19 cellular contexts compared by ENCODE assay signal in the genomic region with DNA sequence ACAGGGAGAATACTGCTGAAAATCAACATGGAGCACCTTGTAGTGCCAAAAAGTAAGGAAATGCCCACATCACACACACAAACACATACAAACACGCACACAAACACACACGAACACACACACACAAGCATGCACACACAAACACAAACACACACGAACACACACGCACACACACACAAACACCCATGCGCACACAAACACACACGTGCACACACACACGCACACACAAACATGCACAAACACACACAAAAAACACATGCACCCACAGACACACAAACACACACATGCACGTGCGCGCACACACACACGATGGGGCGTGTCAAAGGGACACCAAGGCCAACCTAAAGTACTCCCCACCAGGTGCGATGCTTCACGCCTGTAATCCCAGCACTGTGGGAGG.
DNase-seq lines count a peak whose midpoint lies in the region; ATAC-seq, FAIRE-seq and TF ChIP-seq lines count a peak whose summit lies in the region.
"Had no signal": no experiment of that assay in that cellular context is flagged by ENCODE, and none has a peak within 500 bp of the region (broad histone marks: within the 10 kb centered on the region; RNA-seq: fewer than 3 reads in every experiment).

No MANE protein-coding gene starts in this region.

- ATAC-seq in HepG2 (no peak), right lobe of liver (no peak), GM21717 (IDR thresholded peaks at IDR 0.05; ENCODE audit: unreplicated experiment) (no peak), GM19463 (IDR thresholded peaks at IDR 0.05; ENCODE audit: unreplicated experiment) (no peak)
- ATAC-seq: CD8-positive, alpha-beta T cell; GM23338; K562 had no signal

- H3K27me3 Mint-ChIP-seq in glutamatergic neuron (ENCODE audit: unreplicated experiment) = peaks cover 8% of the 10 kb centered on the region
- H3K27me3 Mint-ChIP-seq in type B pancreatic cell = peaks cover 21% of the 10 kb centered on the region

- H4K20me1 ChIP-seq in HepG2 (ENCODE audit: insufficient read depth, low read length) = no peaks in the 10 kb centered on the region
- no peaks in the 10 kb centered on the region for H4K20me1 ChIP-seq in Karpas-422 (ENCODE audit: insufficient read depth, low read depth, low read length)
- H4K20me1 ChIP-seq: BLaER1 treated with 17β-estradiol and CSF1 and Interleukin-3, amounts not matched to agents 10 nM and 100 nM had no signal

- H3K9me3 Mint-ChIP-seq in glutamatergic neuron (ENCODE audit: unreplicated experiment) (peaks cover 11% of the 10 kb centered on the region), type B pancreatic cell (peaks cover 4% of the 10 kb centered on the region)

- no peak overlapping the region for H3K4me3 ChIP-seq in HepG2 (replicated peaks in 1 of 3; ENCODE audit: insufficient read depth in 1 of 3, low read depth in 2 of 3, low read length in 3 of 3)
- no peak overlapping the region for H3K4me3 ChIP-seq in right lobe of liver
- no peak overlapping the region for H3K4me3 ChIP-seq in Karpas-422 (ENCODE audit: low read length)
- H3K4me3 ChIP-seq: BLaER1 treated with 17β-estradiol and CSF1 and Interleukin-3, amounts not matched to agents 10 nM and 100 nM; GM23338; K562 had no signal

- intact Hi-C loops in HepG2 (cut with micrococcal nuclease; ENCODE audit: unreplicated experiment) = no loop called here
- intact Hi-C loops in right lobe of liver (cut with DNase I) = no loop called here

- no peak for TF ChIP-seq EP300 in HepG2 (IDR thresholded peaks at IDR 0.05; ENCODE audit: low read depth in 2 of 2, low read length in 2 of 2)
- TF ChIP-seq EP300 in HepG2 (CRISPR knock-in tag; IDR thresholded peaks at IDR 0.05; ENCODE audit: borderline replicate concordance) = no peak

- no peak for TF ChIP-seq CTCF in HepG2 (CRISPR knock-in tag; IDR thresholded peaks at IDR 0.05)
- TF ChIP-seq CTCF in right lobe of liver (IDR thresholded peaks at IDR 0.05) = no peak
- no peak for TF ChIP-seq CTCF in glutamatergic neuron (IDR thresholded peaks at IDR 0.05; ENCODE audit: partially characterized antibody, unreplicated experiment)
- TF ChIP-seq CTCF in type B pancreatic cell (conservative IDR thresholded peaks at IDR 0.05) = no peak

- no peaks in the 10 kb centered on the region for H3K9me2 ChIP-seq in Karpas-422 (replicated peaks; ENCODE audit: insufficient read depth, low read length)

- FAIRE-seq in HepG2 (lab: Jason Lieb, UNC) = no peak
- FAIRE-seq: H54, K562 had no signal

- BruUV-seq in HepG2 (replicated peaks; lab: Mats Ljungman, UMichigan) = no TSS peak

- H3K27me3 ChIP-seq in HepG2 (ENCODE audit: control insufficient read depth in 1 of 2, insufficient read depth in 2 of 2, low read length in 2 of 2) (peaks cover 0 to 1% of the 10 kb centered on the region in 2 experiments; a peak in 4 of 5 replicates), right lobe of liver (no peaks in the 10 kb centered on the region), Karpas-422 (ENCODE audit: low read length) (no peaks in the 10 kb centered on the region)

- H3K27ac ChIP-seq in HepG2 (ENCODE audit: extremely low read length, insufficient read depth, low read length) (no peak overlapping the region), right lobe of liver (no peak overlapping the region), Karpas-422 (ENCODE audit: low read length) (0 out of 2 replicates have a peak overlapping the region, but pooled peaks have one; percentile 90)
- H3K27ac ChIP-seq: BLaER1 treated with 17β-estradiol and CSF1 and Interleukin-3, amounts not matched to agents 10 nM and 100 nM had no signal

- in situ Hi-C loops in HepG2 (cut with HindIII; ENCODE audit: extremely low pct_ligation_motif_present, low pct_unique_long_range_greater_than_20kb) = no loop called here

- CTCF ChIA-PET in HepG2 (lab: Yijun Ruan, JAX; ENCODE audit: low intra/inter-chr PET ratio, low total read pairs) = no interaction called here

- H3K4me1 ChIP-seq in HepG2 (ENCODE audit: insufficient read depth, low read length) (no peaks in the 10 kb centered on the region), right lobe of liver (no peaks in the 10 kb centered on the region), Karpas-422 (ENCODE audit: low read length) (peaks cover 94% of the 10 kb centered on the region)

- POLR2A ChIA-PET in HepG2 (lab: Yijun Ruan, JAX) = no interaction called here

- WGBS in HepG2 (ENCODE audit: low lambda C conversion rate) = 66% methylated on average over 14 of the region's 14 CpGs
- 71% methylated on average over 9 of the region's 14 CpGs for WGBS in right lobe of liver (ENCODE audit: insufficient coverage, low coverage, low lambda C conversion rate, missing lambda C conversion rate)

- H3K36me3 ChIP-seq in HepG2 (replicated peaks in 1 of 2; ENCODE audit: control insufficient read depth in 1 of 2, insufficient read depth in 2 of 2, low read length in 2 of 2) (no peaks in the 10 kb centered on the region), right lobe of liver (no peaks in the 10 kb centered on the region), Karpas-422 (ENCODE audit: insufficient read depth, low read length) (no peaks in the 10 kb centered on the region)
- H3K36me3 ChIP-seq: BLaER1 treated with 17β-estradiol and CSF1 and Interleukin-3, amounts not matched to agents 10 nM and 100 nM had no signal

- H3K4me3 Mint-ChIP-seq in glutamatergic neuron (ENCODE audit: unreplicated experiment) = no peak overlapping the region
- H3K4me3 Mint-ChIP-seq in type B pancreatic cell = no peak overlapping the region
- H3K4me3 Mint-ChIP-seq: B cell; CD8-positive, alpha-beta T cell; GM23338; HFFc6 had no signal

- no peak overlapping the region for H3K4me2 ChIP-seq in HepG2 (ENCODE audit: low read depth, low read length)
- no peak overlapping the region for H3K4me2 ChIP-seq in Karpas-422 (ENCODE audit: low read depth, low read length, poor library complexity, severe bottlenecking)
- H3K4me2 ChIP-seq: BLaER1 treated with 17β-estradiol and CSF1 and Interleukin-3, amounts not matched to agents 10 nM and 100 nM; GM23338 had no signal

- H3K27ac Mint-ChIP-seq in glutamatergic neuron (ENCODE audit: unreplicated experiment) = peak overlapping the region; percentile 76
- no peak overlapping the region for H3K27ac Mint-ChIP-seq in type B pancreatic cell
- H3K27ac Mint-ChIP-seq: B cell; CD8-positive, alpha-beta T cell; GM23338; HFFc6 had no signal

- TF ChIP-seq POLR2A in HepG2 (IDR thresholded peaks at IDR 0.05; ENCODE audit: insufficient read depth in 1 of 2, low read depth in 2 of 2, low read length in 2 of 2) = no peak
- no peak for TF ChIP-seq POLR2A in right lobe of liver (IDR thresholded peaks at IDR 0.05)

- H3K36me3 Mint-ChIP-seq in glutamatergic neuron (ENCODE audit: unreplicated experiment) (peaks cover 9% of the 10 kb centered on the region), type B pancreatic cell (no peaks in the 10 kb centered on the region)
- H3K36me3 Mint-ChIP-seq: CD8-positive, alpha-beta T cell had no signal

- no peaks in the 10 kb centered on the region for H3K79me2 ChIP-seq in HepG2 (ENCODE audit: insufficient read depth, low read length)
- no peaks in the 10 kb centered on the region for H3K79me2 ChIP-seq in Karpas-422 (ENCODE audit: low read length)

- H3K4me1 Mint-ChIP-seq in glutamatergic neuron (ENCODE audit: low read depth, unreplicated experiment) (no peaks in the 10 kb centered on the region), type B pancreatic cell (ENCODE audit: unreplicated experiment) (no peaks in the 10 kb centered on the region)
- H3K4me1 Mint-ChIP-seq: B cell, GM23338 had no signal

- H3K9ac ChIP-seq in HepG2 (ENCODE audit: insufficient read depth, low read depth, low read length) (no peak overlapping the region), Karpas-422 (ENCODE audit: low read length) (no peak overlapping the region)
- H3K9ac ChIP-seq: BLaER1 treated with 17β-estradiol and CSF1 and Interleukin-3, amounts not matched to agents 10 nM and 100 nM had no signal

- no peak overlapping the region for H2AFZ ChIP-seq in HepG2 (ENCODE audit: low read length)
- no peak overlapping the region for H2AFZ ChIP-seq in Karpas-422 (ENCODE audit: low read length)
- H2AFZ ChIP-seq: GM23338 had no signal

- TF ChIP-seq RAD21 in HepG2 (CRISPR knock-in tag; IDR thresholded peaks at IDR 0.05) = no peak

- H3K9me3 ChIP-seq in HepG2 (ENCODE audit: low read length) (no peaks in the 10 kb centered on the region), right lobe of liver (no peaks in the 10 kb centered on the region), Karpas-422 (ENCODE audit: low read length) (no peaks in the 10 kb centered on the region)

- no peak for DNase-seq in HepG2 (ENCODE audit: low spot score)
- no peak for DNase-seq in right lobe of liver
- no peak for DNase-seq in Karpas-422
- no peak for DNase-seq in glutamatergic neuron
- DNase-seq in type B pancreatic cell (ENCODE audit: extremely low spot score, unreplicated experiment) = peak; percentile 39
- no peak for DNase-seq in NCI-H226
- DNase-seq: Calu3, DMS79 treated with DMSO at 0.1 percent for 48 hours, GF-D8, HCEC 1CT, HFFc6 had no signal

TF ChIP-seq in HepG2, 621 proteins besides CTCF, POLR2A, EP300 and RAD21 (continues in another document):
- no peak for TF ChIP-seq CEBPG (CRISPR knock-in tag; IDR thresholded peaks at IDR 0.05)
- TF ChIP-seq HCFC1 (IDR thresholded peaks at IDR 0.05; ENCODE audit: low read depth, low read length) = no peak
- TF ChIP-seq TEAD2 (CRISPR knock-in tag; IDR thresholded peaks at IDR 0.05) = no peak
- no peak for TF ChIP-seq ZNF337 (CRISPR knock-in tag; IDR thresholded peaks at IDR 0.05; ENCODE audit: borderline replicate concordance, low read depth)
- TF ChIP-seq, protein P1, sequence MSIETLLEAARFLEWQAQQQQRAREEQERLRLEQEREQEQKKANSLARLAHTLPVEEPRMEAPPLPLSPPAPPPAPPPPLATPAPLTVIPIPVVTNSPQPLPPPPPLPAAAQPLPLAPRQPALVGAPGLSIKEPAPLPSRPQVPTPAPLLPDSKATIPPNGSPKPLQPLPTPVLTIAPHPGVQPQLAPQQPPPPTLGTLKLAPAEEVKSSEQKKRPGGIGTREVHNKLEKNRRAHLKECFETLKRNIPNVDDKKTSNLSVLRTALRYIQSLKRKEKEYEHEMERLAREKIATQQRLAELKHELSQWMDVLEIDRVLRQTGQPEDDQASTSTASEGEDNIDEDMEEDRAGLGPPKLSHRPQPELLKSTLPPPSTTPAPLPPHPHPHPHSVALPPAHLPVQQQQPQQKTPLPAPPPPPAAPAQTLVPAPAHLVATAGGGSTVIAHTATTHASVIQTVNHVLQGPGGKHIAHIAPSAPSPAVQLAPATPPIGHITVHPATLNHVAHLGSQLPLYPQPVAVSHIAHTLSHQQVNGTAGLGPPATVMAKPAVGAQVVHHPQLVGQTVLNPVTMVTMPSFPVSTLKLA (IDR thresholded peaks at IDR 0.05) = peak; percentile 93
